ENCODE assay signal across 8 cellular contexts in genomic region chr2:127591221-127591923, GRCh38. TPM values are rescaled to one million over a fixed set of nuclear protein-coding genes. Genes with fewer than 3 reads are reported as not detected.
DNase-seq lines count a peak whose midpoint lies in the region; ATAC-seq, FAIRE-seq and TF ChIP-seq lines count a peak whose summit lies in the region.

No MANE protein-coding gene starts in this region.

- WGBS in tibial nerve, 2 donors, result 41 to 42% methylated on average over 10 of the region's 10 CpGs

- H3K4me1 ChIP-seq in Panc1 (ENCODE audit: control insufficient read depth, insufficient read depth, low read length) (no peaks in the 10 kb centered on the region), osteoblast (ENCODE audit: insufficient read depth, low read length) (no peaks in the 10 kb centered on the region), tibial nerve (peaks cover 0 to 6% (median 0%) of the 10 kb centered on the region in 4 donors)

- H3K36me3 ChIP-seq in Panc1 (ENCODE audit: control insufficient read depth, insufficient read depth, low read length) (no peaks in the 10 kb centered on the region), osteoblast (ENCODE audit: insufficient read depth, low read length) (no peaks in the 10 kb centered on the region), tibial nerve (no peaks in the 10 kb centered on the region)

- H3K4me2 ChIP-seq in osteoblast (ENCODE audit: insufficient read depth, low read length), result no peak overlapping the region

- H2AFZ ChIP-seq in osteoblast (ENCODE audit: low read length), result peak overlapping the region; percentile 85

- intact Hi-C loops in Panc1 (cut with micrococcal nuclease; ENCODE audit: unreplicated experiment), result loop anchor here (1.0 kb wide), 1 partner anchor 58 kb away; no protein-coding TSS in a partner anchor
- intact Hi-C loops in activated T-helper 2 cell treated with anti-CD3 and anti-CD28 coated beads, Interferon-gamma antibody, Interleukin-2, Interleukin-4, amounts not matched to agents 10 μg/mL and 5 μg/mL and 100 μg/mL, durations not matched to agents 14 hours and 24 hours and 36 hours (cut with micrococcal nuclease), result loop anchor here (1.0 to 5.0 kb wide), 2 partner anchors 58 to 111 kb away; partner anchors contain the start of gene SFT2D3

- H3K4me3 Mint-ChIP-seq in activated T-helper 2 cell treated with anti-CD3 and anti-CD28 coated beads, Interferon-gamma antibody, Interleukin-2, Interleukin-4, amounts not matched to agents 10 μg/mL and 5 μg/mL and 100 μg/mL, durations not matched to agents 14 hours and 24 hours and 36 hours (ENCODE audit: low read depth), result no peak overlapping the region

- H3K27ac ChIP-seq in Panc1 (ENCODE audit: low read length) (no peak overlapping the region), osteoblast (ENCODE audit: low read depth, low read length) (no peak overlapping the region), tibial nerve (no peak overlapping the region)

- in situ Hi-C loops in ACHN (cut with HindIII; ENCODE audit: low pct_ligation_motif_present, low pct_unique_long_range_greater_than_20kb, low sequenced_read_pairs) (no loop called here), Panc1 (cut with HindIII; ENCODE audit: low pct_unique_long_range_greater_than_20kb, low sequenced_read_pairs) (no loop called here)

- TF ChIP-seq POLR2A in GM12892 (IDR thresholded peaks at IDR 0.05; ENCODE audit: low read depth, low read length) (no peak), tibial nerve (IDR thresholded peaks at IDR 0.05) (no peak)

- DNase-seq in ACHN (peak; percentile 68), GM12892 (ENCODE audit: insufficient read length) (peak; percentile 72), Panc1 (ENCODE audit: low read depth, low spot score) (peak; percentile 61), frontal cortex (ENCODE audit: low spot score in 2 of 2) (peak; percentile 69 to 73), osteoblast (ENCODE audit: insufficient read length, low spot score, missing footprints) (peak; percentile 96), tibial nerve (ENCODE audit: low spot score in 2 of 2) (peak in 1 of 2 donors; percentile 32)
- peak; percentile 36 for DNase-seq in activated T-helper 2 cell treated with anti-CD3 and anti-CD28 coated beads, Interferon-gamma antibody, Interleukin-2, Interleukin-4, amounts not matched to agents 10 μg/mL and 5 μg/mL and 100 μg/mL, durations not matched to agents 14 hours and 24 hours and 36 hours (ENCODE audit: low spot score)

- no peaks in the 10 kb centered on the region for H4K20me1 ChIP-seq in osteoblast (ENCODE audit: insufficient read depth, low read length)

- peaks cover 4% of the 10 kb centered on the region for H3K4me1 Mint-ChIP-seq in activated T-helper 2 cell treated with anti-CD3 and anti-CD28 coated beads, Interferon-gamma antibody, Interleukin-2, Interleukin-4, amounts not matched to agents 10 μg/mL and 5 μg/mL and 100 μg/mL, durations not matched to agents 14 hours and 24 hours and 36 hours (ENCODE audit: low read depth)

- TF ChIP-seq CTCF in Panc1 (IDR thresholded peaks at IDR 0.05) (peak; percentile 99), osteoblast (IDR thresholded peaks at IDR 0.05; ENCODE audit: extremely low read depth, low read depth, low read length) (peak; percentile 98), tibial nerve (IDR thresholded peaks at IDR 0.05) (peak; percentile 71 to 91 (median 88))

- BruUV-seq in Panc1 (replicated peaks; lab: Mats Ljungman, UMichigan), result no TSS peak

- no peaks in the 10 kb centered on the region for H3K79me2 ChIP-seq in osteoblast (ENCODE audit: insufficient read depth, low read length)

- FAIRE-seq in GM12892 (lab: Jason Lieb, UNC), result peak; percentile 94
- no peak for FAIRE-seq in frontal cortex (lab: Jason Lieb, UNC)

- peaks cover 6% of the 10 kb centered on the region for H3K9me3 Mint-ChIP-seq in activated T-helper 2 cell treated with anti-CD3 and anti-CD28 coated beads, Interferon-gamma antibody, Interleukin-2, Interleukin-4, amounts not matched to agents 10 μg/mL and 5 μg/mL and 100 μg/mL, durations not matched to agents 14 hours and 24 hours and 36 hours

- TF ChIP-seq EP300 in tibial nerve (IDR thresholded peaks at IDR 0.05), result no peak

- H3K27me3 Mint-ChIP-seq in activated T-helper 2 cell treated with anti-CD3 and anti-CD28 coated beads, Interferon-gamma antibody, Interleukin-2, Interleukin-4, amounts not matched to agents 10 μg/mL and 5 μg/mL and 100 μg/mL, durations not matched to agents 14 hours and 24 hours and 36 hours (ENCODE audit: low read depth), result no peaks in the 10 kb centered on the region

- CTCF ChIA-PET in Panc1 (lab: Charles Lee), result interaction anchor here (0.6 to 2.9 kb wide), 19 partner anchors 9 to 553 kb away, joined by 3 to 42 read pairs (median 4); partner anchors contain the start of genes IWS1 and LIMS2

- ATAC-seq in HG03354 (IDR thresholded peaks at IDR 0.05; ENCODE audit: poor library complexity, severe bottlenecking, unreplicated experiment) (peak; percentile 72), Panc1 (peak; percentile 95)

- H3K4me3 ChIP-seq in Panc1 (ENCODE audit: low read depth in 2 of 2, low read length in 2 of 2) (no peak overlapping the region), osteoblast (ENCODE audit: insufficient read depth, low read length) (no peak overlapping the region), tibial nerve (no peak overlapping the region)

- H3K27me3 ChIP-seq in Panc1 (ENCODE audit: control insufficient read depth, insufficient read depth, low read length) (no peaks in the 10 kb centered on the region), osteoblast (ENCODE audit: insufficient read depth, low read length) (no peaks in the 10 kb centered on the region), tibial nerve (no peaks in the 10 kb centered on the region)

- no peaks in the 10 kb centered on the region for H3K36me3 Mint-ChIP-seq in activated T-helper 2 cell treated with anti-CD3 and anti-CD28 coated beads, Interferon-gamma antibody, Interleukin-2, Interleukin-4, amounts not matched to agents 10 μg/mL and 5 μg/mL and 100 μg/mL, durations not matched to agents 14 hours and 24 hours and 36 hours (ENCODE audit: low read depth)

- no peaks in the 10 kb centered on the region for H3K9me3 ChIP-seq in Panc1 (ENCODE audit: control insufficient read depth, insufficient read depth, low read depth, low read length)
- no peaks in the 10 kb centered on the region for H3K9me3 ChIP-seq in osteoblast (ENCODE audit: low read depth, low read length)
- H3K9me3 ChIP-seq in tibial nerve, result no peaks in the 10 kb centered on the region

- POLR2A ChIA-PET in Panc1 (lab: Charles Lee), result interaction anchor here (0.9 kb wide), 1 partner anchor 65 kb away, joined by 3 read pairs; the partner anchor contains the start of gene IWS1

- H3K27ac Mint-ChIP-seq in activated T-helper 2 cell treated with anti-CD3 and anti-CD28 coated beads, Interferon-gamma antibody, Interleukin-2, Interleukin-4, amounts not matched to agents 10 μg/mL and 5 μg/mL and 100 μg/mL, durations not matched to agents 14 hours and 24 hours and 36 hours, result no peak overlapping the region

RNA-seq across cellular contexts. Expression of gene GPR17, which starts 54.6 kb away (rescaled TPM):
- not detected for polyA plus RNA-seq in GM12892 (2012; ENCODE audit: missing spikeins)
- total RNA-seq in Panc1 (2021; ENCODE audit: unreplicated experiment) (not detected), frontal cortex (4.1 TPM), osteoblast (not detected in 2 replicates), tibial nerve (1 to 10 TPM; 1.1 to 1.6 (median 1.2) TPM)
- polyA plus RNA-seq in Panc1 (2012; ENCODE audit: insufficient read length), result not detected
- not detected in 2 replicates for total RNA-seq in activated T-helper 2 cell treated with anti-CD3 and anti-CD28 coated beads, Interferon-gamma antibody, Interleukin-2, Interleukin-4, amounts not matched to agents 10 μg/mL and 5 μg/mL and 100 μg/mL, durations not matched to agents 14 hours and 24 hours and 36 hours

RNA-seq across cellular contexts. Expression of gene MYO7B, which starts 55.9 kb away (rescaled TPM):
- polyA plus RNA-seq in GM12892 (2012; ENCODE audit: missing spikeins), result 1.2 TPM
- total RNA-seq in Panc1 (2021; ENCODE audit: unreplicated experiment) (0.15 TPM), frontal cortex (under 0.01 TPM), osteoblast (under 0.01 TPM in 2 replicates), tibial nerve (under 1 TPM in 2 of 4 donors, not detected in 2; 0.30 to 0.78 TPM)
- 0.12 TPM for polyA plus RNA-seq in Panc1 (2012; ENCODE audit: insufficient read length)
- 0.07 and 0.30 TPM in 2 replicates for total RNA-seq in activated T-helper 2 cell treated with anti-CD3 and anti-CD28 coated beads, Interferon-gamma antibody, Interleukin-2, Interleukin-4, amounts not matched to agents 10 μg/mL and 5 μg/mL and 100 μg/mL, durations not matched to agents 14 hours and 24 hours and 36 hours
